Comparison of ENCODE assay signal across 15 cellular contexts in genomic region chr9:116594552-116594951, GRCh38.
A peak's percentile ranks its signal among the peaks of the same experiment; 100 is the strongest.
DNase-seq lines count a peak whose midpoint lies in the region; ATAC-seq and TF ChIP-seq lines count a peak whose summit lies in the region.
"Had no signal": no experiment of that assay in that cellular context is flagged by ENCODE, and none has a peak within 500 bp of the region (broad histone marks: within the 10 kb centered on the region; RNA-seq: fewer than 3 reads in every experiment).

No MANE protein-coding gene starts in this region.

- H3K9me3 ChIP-seq in RWPE2 (ENCODE audit: severe bottlenecking) (no peaks in the 10 kb centered on the region), smooth muscle cell (replicated peaks; ENCODE audit: low read depth) (no peaks in the 10 kb centered on the region)
- H3K9me3 ChIP-seq: ovary, transverse colon had no signal

- peaks cover 8% of the 10 kb centered on the region for H3F3A ChIP-seq in smooth muscle cell (ENCODE audit: low read depth)

- H3K9ac ChIP-seq in smooth muscle cell (ENCODE audit: low read depth) = peak overlapping the region; percentile 50
- H3K9ac ChIP-seq: BLaER1 had no signal

- no peaks in the 10 kb centered on the region for H3K36me3 ChIP-seq in RWPE2 (ENCODE audit: low read depth)
- no peaks in the 10 kb centered on the region for H3K36me3 ChIP-seq in smooth muscle cell (ENCODE audit: low read depth)
- H3K36me3 ChIP-seq: BLaER1, ovary, transverse colon had no signal

- H3K4me3 Mint-ChIP-seq in activated naive CD8-positive, alpha-beta T cell treated with anti-CD3 and anti-CD28 coated beads, Interleukin-2, amount 50 U/mL, for 24 hours = no peak overlapping the region
- no peak overlapping the region for H3K4me3 Mint-ChIP-seq in activated naive CD8-positive, alpha-beta T cell treated with anti-CD3 and anti-CD28 coated beads for 36 hours
- no peak overlapping the region for H3K4me3 Mint-ChIP-seq in stimulated activated memory B cell treated with anti-CD40 and anti-IgM and Interleukin-4, amounts not matched to agents 10 μg/mL and 1 μg/mL and 100 μg/mL, for 72 hours
- H3K4me3 Mint-ChIP-seq: activated CD4-positive, alpha-beta T cell treated with anti-CD3 and anti-CD28 coated beads, Interleukin-2, amount 10 ng/mL, durations not matched to agents 24 days and 14 days; activated naive CD8-positive, alpha-beta T cell; endodermal cell had no signal

- H3K9me3 Mint-ChIP-seq in activated naive CD8-positive, alpha-beta T cell treated with anti-CD3 and anti-CD28 coated beads, Interleukin-2, amount 50 U/mL, for 24 hours = peaks cover 2% of the 10 kb centered on the region
- H3K9me3 Mint-ChIP-seq in activated naive CD8-positive, alpha-beta T cell treated with anti-CD3 and anti-CD28 coated beads for 36 hours = peaks cover 2% of the 10 kb centered on the region
- H3K9me3 Mint-ChIP-seq in stimulated activated memory B cell treated with anti-CD40 and anti-IgM and Interleukin-4, amounts not matched to agents 10 μg/mL and 1 μg/mL and 100 μg/mL, for 72 hours = peaks cover 2% of the 10 kb centered on the region
- H3K9me3 Mint-ChIP-seq: activated CD4-positive, alpha-beta T cell treated with anti-CD3 and anti-CD28 coated beads, Interleukin-2, amount 10 ng/mL, durations not matched to agents 24 days and 14 days; endodermal cell had no signal

- no peak for DNase-seq in activated naive CD8-positive, alpha-beta T cell treated with anti-CD3 and anti-CD28 coated beads, Interleukin-2, amount 50 U/mL, for 24 hours
- DNase-seq in activated naive CD8-positive, alpha-beta T cell treated with anti-CD3 and anti-CD28 coated beads for 36 hours = no peak
- DNase-seq in RWPE2 (ENCODE audit: low spot score) (no peak), fibroblast of the conjunctiva (ENCODE audit: low read depth) (peak; percentile 66), smooth muscle cell (lab: John Stamatoyannopoulos, UW; ENCODE audit: unreplicated experiment) (no peak), GM19238 (ENCODE audit: insufficient read length, low spot score) (no peak)
- no peak for DNase-seq in stimulated activated CD4-positive, alpha-beta T cell treated with anti-CD3 and anti-CD28 coated beads, Interleukin-4, amount 100 ng/mL, for 1 hour
- DNase-seq: activated CD4-positive, alpha-beta T cell treated with anti-CD3 and anti-CD28 coated beads, Interleukin-2, amount 10 ng/mL, durations not matched to agents 24 days and 14 days; endodermal cell; ovary; SHP77 treated with DMSO at 0.1 percent for 48 hours; transverse colon had no signal

- peak; percentile 72 for ATAC-seq in activated naive CD8-positive, alpha-beta T cell treated with anti-CD3 and anti-CD28 coated beads, Interleukin-2, amount 50 U/mL, for 24 hours
- ATAC-seq in RWPE2 (ENCODE audit: low read depth) = peak; percentile 87
- no peak for ATAC-seq in stimulated activated memory B cell treated with anti-CD40 and anti-IgM and Interleukin-4, amounts not matched to agents 10 μg/mL and 1 μg/mL and 100 μg/mL, for 72 hours

- H3K4me2 ChIP-seq in smooth muscle cell = peak overlapping the region; percentile 43
- H3K4me2 ChIP-seq: BLaER1 had no signal

- no peaks in the 10 kb centered on the region for H3K27me3 ChIP-seq in RWPE2 (ENCODE audit: insufficient read depth, poor library complexity, severe bottlenecking)
- no peaks in the 10 kb centered on the region for H3K27me3 ChIP-seq in smooth muscle cell (ENCODE audit: low read depth)
- H3K27me3 ChIP-seq: BLaER1, ovary, transverse colon had no signal

- no peaks in the 10 kb centered on the region for H3K27me3 Mint-ChIP-seq in activated naive CD8-positive, alpha-beta T cell treated with anti-CD3 and anti-CD28 coated beads, Interleukin-2, amount 50 U/mL, for 24 hours
- no peaks in the 10 kb centered on the region for H3K27me3 Mint-ChIP-seq in activated naive CD8-positive, alpha-beta T cell treated with anti-CD3 and anti-CD28 coated beads for 36 hours
- no peaks in the 10 kb centered on the region for H3K27me3 Mint-ChIP-seq in stimulated activated memory B cell treated with anti-CD40 and anti-IgM and Interleukin-4, amounts not matched to agents 10 μg/mL and 1 μg/mL and 100 μg/mL, for 72 hours
- H3K27me3 Mint-ChIP-seq: activated CD4-positive, alpha-beta T cell treated with anti-CD3 and anti-CD28 coated beads, Interleukin-2, amount 10 ng/mL, durations not matched to agents 24 days and 14 days; activated naive CD8-positive, alpha-beta T cell had no signal

- H3K4me3 ChIP-seq in RWPE2 (ENCODE audit: severe bottlenecking) = no peak overlapping the region
- H3K4me3 ChIP-seq in smooth muscle cell = no peak overlapping the region
- H3K4me3 ChIP-seq: BLaER1, ovary, transverse colon had no signal

- 32% methylated on average over 2 of the region's 2 CpGs for WGBS in smooth muscle cell (ENCODE audit: low lambda C conversion rate)

- H3K27ac Mint-ChIP-seq in activated naive CD8-positive, alpha-beta T cell treated with anti-CD3 and anti-CD28 coated beads, Interleukin-2, amount 50 U/mL, for 24 hours = no peak overlapping the region
- no peak overlapping the region for H3K27ac Mint-ChIP-seq in activated naive CD8-positive, alpha-beta T cell treated with anti-CD3 and anti-CD28 coated beads for 36 hours
- no peak overlapping the region for H3K27ac Mint-ChIP-seq in stimulated activated memory B cell treated with anti-CD40 and anti-IgM and Interleukin-4, amounts not matched to agents 10 μg/mL and 1 μg/mL and 100 μg/mL, for 72 hours
- H3K27ac Mint-ChIP-seq: activated CD4-positive, alpha-beta T cell treated with anti-CD3 and anti-CD28 coated beads, Interleukin-2, amount 10 ng/mL, durations not matched to agents 24 days and 14 days; activated naive CD8-positive, alpha-beta T cell; endodermal cell had no signal

- H2AFZ ChIP-seq in smooth muscle cell (ENCODE audit: low read depth) = no peak overlapping the region

- peaks cover 8% of the 10 kb centered on the region for H3K36me3 Mint-ChIP-seq in activated naive CD8-positive, alpha-beta T cell treated with anti-CD3 and anti-CD28 coated beads, Interleukin-2, amount 50 U/mL, for 24 hours (ENCODE audit: low read depth)
- peaks cover 14% of the 10 kb centered on the region for H3K36me3 Mint-ChIP-seq in activated naive CD8-positive, alpha-beta T cell treated with anti-CD3 and anti-CD28 coated beads for 36 hours
- peaks cover 3% of the 10 kb centered on the region for H3K36me3 Mint-ChIP-seq in stimulated activated memory B cell treated with anti-CD40 and anti-IgM and Interleukin-4, amounts not matched to agents 10 μg/mL and 1 μg/mL and 100 μg/mL, for 72 hours

- no peaks in the 10 kb centered on the region for H3K4me1 ChIP-seq in RWPE2 (ENCODE audit: insufficient read depth, poor library complexity, severe bottlenecking)
- H3K4me1 ChIP-seq in smooth muscle cell (ENCODE audit: low read depth) = peaks cover 12% of the 10 kb centered on the region
- H3K4me1 ChIP-seq: BLaER1, transverse colon had no signal

- H4K20me1 ChIP-seq in smooth muscle cell (ENCODE audit: low read depth) = no peaks in the 10 kb centered on the region
- H4K20me1 ChIP-seq: BLaER1 had no signal

- no peaks in the 10 kb centered on the region for H3K4me1 Mint-ChIP-seq in activated naive CD8-positive, alpha-beta T cell treated with anti-CD3 and anti-CD28 coated beads, Interleukin-2, amount 50 U/mL, for 24 hours
- H3K4me1 Mint-ChIP-seq in activated naive CD8-positive, alpha-beta T cell treated with anti-CD3 and anti-CD28 coated beads for 36 hours = no peaks in the 10 kb centered on the region
- H3K4me1 Mint-ChIP-seq in stimulated activated memory B cell treated with anti-CD40 and anti-IgM and Interleukin-4, amounts not matched to agents 10 μg/mL and 1 μg/mL and 100 μg/mL, for 72 hours = no peaks in the 10 kb centered on the region
- H3K4me1 Mint-ChIP-seq: activated CD4-positive, alpha-beta T cell treated with anti-CD3 and anti-CD28 coated beads, Interleukin-2, amount 10 ng/mL, durations not matched to agents 24 days and 14 days had no signal

- H3K27ac ChIP-seq in RWPE2 (ENCODE audit: poor library complexity, severe bottlenecking) (no peak overlapping the region), smooth muscle cell (ENCODE audit: low read depth) (peak overlapping the region; percentile 77)
- H3K27ac ChIP-seq: BLaER1, ovary, transverse colon had no signal

- H3K79me2 ChIP-seq in smooth muscle cell (ENCODE audit: low read depth) = no peaks in the 10 kb centered on the region

- TF ChIP-seq CTCF in RWPE2 (IDR thresholded peaks at IDR 0.05; ENCODE audit: poor library complexity, severe bottlenecking) = no peak
- no peak for TF ChIP-seq CTCF in smooth muscle cell (IDR thresholded peaks at IDR 0.05; ENCODE audit: borderline replicate concordance, insufficient read depth, poor library complexity, severe bottlenecking)
